Comparison of ENCODE assay signal across 14 cellular contexts in genomic region chr7:17772581-17773288, GRCh38.
DNase-seq lines count a peak whose midpoint lies in the region; ATAC-seq, FAIRE-seq and TF ChIP-seq lines count a peak whose summit lies in the region.
"Had no signal": no experiment of that assay in that cellular context is flagged by ENCODE, and none has a peak within 500 bp of the region (broad histone marks: within the 10 kb centered on the region; RNA-seq: fewer than 3 reads in every experiment).

No MANE protein-coding gene starts in this region.

- no peaks in the 10 kb centered on the region for H3K79me1 ChIP-seq in H9 (ENCODE audit: insufficient read depth, low read depth, low read length, poor library complexity, severe bottlenecking)

- H3K9me3 Mint-ChIP-seq in mesothelial cell of epicardium (no peaks in the 10 kb centered on the region), H9 (no peaks in the 10 kb centered on the region)
- H3K9me3 Mint-ChIP-seq: activated CD4-positive, alpha-beta T cell treated with anti-CD3 and anti-CD28 coated beads, Interleukin-2, amount 10 ng/mL, durations not matched to agents 24 days and 14 days had no signal

- H3K4me1 ChIP-seq in DND-41 (ENCODE audit: insufficient read depth, low read length) (peaks cover 13% of the 10 kb centered on the region; the same call in 1 of the 2 replicates), GM12878 (ENCODE audit: control insufficient read depth, insufficient read depth, low read length) (0 out of 2 replicates have a peak, but pooled peaks cover 3% of the 10 kb centered on the region), H9 (ENCODE audit: insufficient read depth, low read length) (peaks cover 7% of the 10 kb centered on the region; the same call in 1 of the 2 replicates), A673 (ENCODE audit: insufficient read depth, low read length, poor library complexity, severe bottlenecking) (no peaks in the 10 kb centered on the region)

- H3K4me2 ChIP-seq in DND-41 (ENCODE audit: insufficient read depth, low read length) (0 out of 2 replicates have a peak overlapping the region, but pooled peaks have one; percentile 8), GM12878 (ENCODE audit: control insufficient read depth, insufficient read depth) (no peak overlapping the region), H9 (ENCODE audit: insufficient read depth, insufficient read length, low read length) (no peak overlapping the region)

- DNase-seq in DND-41 (peak; percentile 51), GM12878 (ENCODE audit: low read depth, low spot score) (no peak), mesothelial cell of epicardium (ENCODE audit: low spot score in 2 of 2, unreplicated experiment in 2 of 2) (no peak), NCI-H226 (no peak), EL (no peak), H9 (no peak), A673 (ENCODE audit: low spot score) (no peak)
- DNase-seq: activated CD4-positive, alpha-beta T cell treated with anti-CD3 and anti-CD28 coated beads, Interleukin-2, amount 10 ng/mL, durations not matched to agents 24 days and 14 days; activated naive CD4-positive, alpha-beta T cell; cortex of kidney; NCI-H524 treated with DMSO at 0.1 percent for 48 hours; posterior cingulate gyrus had no signal

- no peak overlapping the region for H3K4ac ChIP-seq in H9 (ENCODE audit: low read depth, low read length)

- in situ Hi-C loops in GM12878 (cut with MboI) = loop anchor here (10.0 kb wide), 1 partner anchor 552 kb away; no protein-coding TSS in a partner anchor

- H2BK5ac ChIP-seq in H9 (ENCODE audit: insufficient read length, low read length) = no peak overlapping the region

- H3K27ac ChIP-seq in DND-41 (ENCODE audit: low read length) = no peak overlapping the region
- no peak overlapping the region for H3K27ac ChIP-seq in GM12878 (ENCODE audit: control insufficient read depth, insufficient read depth)
- H3K27ac ChIP-seq in H9 (ENCODE audit: insufficient read length, low read depth, low read length) = no peak overlapping the region
- no peak overlapping the region for H3K27ac ChIP-seq in A673 (ENCODE audit: low read depth, low read length, poor library complexity, severe bottlenecking)

- H4K5ac ChIP-seq in H9 (ENCODE audit: insufficient read length, low read depth, low read length) = no peak overlapping the region

- H2BK12ac ChIP-seq in H9 (ENCODE audit: insufficient read length, low read depth, low read length) = no peak overlapping the region

- no peaks in the 10 kb centered on the region for H3K27me3 Mint-ChIP-seq in mesothelial cell of epicardium (ENCODE audit: low read depth)
- H3K27me3 Mint-ChIP-seq in H9 (ENCODE audit: low read depth) = peaks cover 2% of the 10 kb centered on the region
- H3K27me3 Mint-ChIP-seq: activated CD4-positive, alpha-beta T cell treated with anti-CD3 and anti-CD28 coated beads, Interleukin-2, amount 10 ng/mL, durations not matched to agents 24 days and 14 days had no signal

- no peaks in the 10 kb centered on the region for H3K23me2 ChIP-seq in H9 (ENCODE audit: insufficient read length, low read depth, low read length, poor library complexity, severe bottlenecking)

- no peak for TF ChIP-seq POLR2A in GM12878 (IDR thresholded peaks at IDR 0.05; ENCODE audit: low read depth, low read length)

- H4K91ac ChIP-seq in H9 (ENCODE audit: insufficient read length, low read depth, low read length) = no peak overlapping the region

- H3K4me3 Mint-ChIP-seq in mesothelial cell of epicardium (no peak overlapping the region), H9 (no peak overlapping the region)
- H3K4me3 Mint-ChIP-seq: activated CD4-positive, alpha-beta T cell treated with anti-CD3 and anti-CD28 coated beads, Interleukin-2, amount 10 ng/mL, durations not matched to agents 24 days and 14 days had no signal

- H3K27me3 ChIP-seq in DND-41 (ENCODE audit: insufficient read depth, low read length, poor library complexity) = no peaks in the 10 kb centered on the region
- H3K27me3 ChIP-seq in GM12878 (replicated peaks in 1 of 2; ENCODE audit: control insufficient read depth in 2 of 2, insufficient read depth in 2 of 2, low read length in 1 of 2) = no peaks in the 10 kb centered on the region
- no peaks in the 10 kb centered on the region for H3K27me3 ChIP-seq in H9 (ENCODE audit: insufficient read depth, low read length)
- no peaks in the 10 kb centered on the region for H3K27me3 ChIP-seq in A673 (replicated peaks; ENCODE audit: insufficient read depth, low read depth, low read length, poor library complexity)

- POLR2A ChIA-PET in GM12878 (lab: Charles Lee) (interaction anchor here (0.5 to 0.8 kb wide), 2 partner anchors 41 to 496 kb away, joined by 3 read pairs; no protein-coding TSS in a partner anchor), A673 (lab: Charles Lee; ENCODE audit: low non-redundant PET) (no interaction called here)

- H3K14ac ChIP-seq in H9 (ENCODE audit: insufficient read depth, low read length) = no peak overlapping the region

- no peak for FAIRE-seq in GM12878 (lab: Jason Lieb, UNC)

- H2AK5ac ChIP-seq in H9 (ENCODE audit: insufficient read length, low read length) = no peak overlapping the region

- CTCF ChIA-PET in GM12878 (lab: Yijun Ruan, JAX) (interaction anchor here (0.6 to 5.4 kb wide), 19 partner anchors 20 to 790 kb away, joined by 3 to 193 read pairs (median 4); no protein-coding TSS in a partner anchor), A673 (lab: Charles Lee) (no interaction called here)

- RAD21 ChIA-PET in GM12878 (lab: Charles Lee; ENCODE audit: unreplicated experiment) = interaction anchor here (0.7 to 4.3 kb wide), 9 partner anchors 52 to 720 kb away, joined by 3 to 94 read pairs (median 3); no protein-coding TSS in a partner anchor

- H3K9ac ChIP-seq in DND-41 (ENCODE audit: low read depth, low read length) (no peak overlapping the region), GM12878 (ENCODE audit: control insufficient read depth, insufficient read depth, low read length) (no peak overlapping the region), H9 (ENCODE audit: extremely low read depth, insufficient read length, low read length) (no peak overlapping the region)

- H3T11ph ChIP-seq in H9 (ENCODE audit: low read length) = no peak overlapping the region

- SMC1A ChIA-PET in GM12878 (lab: Charles Lee; ENCODE audit: uncharacterized antibody, unreplicated experiment) = interaction anchor here (0.6 to 4.5 kb wide), 29 partner anchors 8 to 1442 kb away, joined by 3 to 63 read pairs (median 3); partner anchors contain the start of gene AHR

- H3K27ac Mint-ChIP-seq in mesothelial cell of epicardium = peak overlapping the region; percentile 17
- H3K27ac Mint-ChIP-seq in H9 = no peak overlapping the region
- H3K27ac Mint-ChIP-seq: activated CD4-positive, alpha-beta T cell treated with anti-CD3 and anti-CD28 coated beads, Interleukin-2, amount 10 ng/mL, durations not matched to agents 24 days and 14 days had no signal

- H3K4me3 ChIP-seq in DND-41 (ENCODE audit: low read depth in 1 of 2, low read length in 2 of 2) (no peak overlapping the region), GM12878 (no peak overlapping the region), A673 (ENCODE audit: low read depth, low read length, poor library complexity, severe bottlenecking) (no peak overlapping the region)
- H3K4me3 ChIP-seq: lung had no signal

- H3K23ac ChIP-seq in H9 (ENCODE audit: insufficient read length, low read depth, low read length) = no peak overlapping the region

- no peak overlapping the region for H2BK120ac ChIP-seq in H9 (ENCODE audit: low read depth, low read length, poor library complexity, severe bottlenecking)

- H3K36me3 Mint-ChIP-seq in mesothelial cell of epicardium (no peaks in the 10 kb centered on the region), H9 (ENCODE audit: insufficient read depth in 1 of 3, low read depth in 3 of 3) (no peaks in the 10 kb centered on the region)

- intact Hi-C loops in GM12878 (cut with micrococcal nuclease; ENCODE audit: unreplicated experiment) = no loop called here
- intact Hi-C loops in A673 (cut with micrococcal nuclease; ENCODE audit: unreplicated experiment) = loop anchor here (5.0 kb wide), 2 partner anchors 345 to 550 kb away; no protein-coding TSS in a partner anchor

- H3K18ac ChIP-seq in H9 (ENCODE audit: insufficient read length, low read depth, low read length) = no peak overlapping the region

- no peak overlapping the region for H4K8ac ChIP-seq in H9 (replicated peaks; ENCODE audit: insufficient read length, low read depth, low read length)

- H2BK15ac ChIP-seq in H9 (ENCODE audit: low read depth, low read length) = no peak overlapping the region

- H3K9me3 ChIP-seq in DND-41 (ENCODE audit: insufficient read depth, low read length, severe bottlenecking) = no peaks in the 10 kb centered on the region
- no peaks in the 10 kb centered on the region for H3K9me3 ChIP-seq in GM12878 (replicated peaks; ENCODE audit: control insufficient read depth, insufficient read depth, low read length)
- no peaks in the 10 kb centered on the region for H3K9me3 ChIP-seq in H9 (ENCODE audit: control insufficient read depth, low read depth, low read length)
- H3K9me3 ChIP-seq in A673 (ENCODE audit: low read depth, low read length, poor library complexity, severe bottlenecking) = no peaks in the 10 kb centered on the region

- H4K20me1 ChIP-seq in DND-41 (ENCODE audit: insufficient read depth, low read length) (no peaks in the 10 kb centered on the region), GM12878 (ENCODE audit: control insufficient read depth, insufficient read depth) (no peaks in the 10 kb centered on the region), H9 (ENCODE audit: control insufficient read depth, insufficient read depth, insufficient read length) (no peaks in the 10 kb centered on the region)

- ATAC-seq in DND-41 (ENCODE audit: insufficient read depth, low read depth) (peak; percentile 72), HG03442 (IDR thresholded peaks at IDR 0.05; ENCODE audit: unreplicated experiment) (peak; percentile 28), GM12878 (peak; percentile 53)

- H2BK20ac ChIP-seq in H9 (ENCODE audit: low read depth, low read length, poor library complexity, severe bottlenecking) = no peak overlapping the region

- BruUV-seq in GM12878 (replicated peaks; lab: Mats Ljungman, UMichigan) = no TSS peak
- BruUV-seq in A673 (replicated peaks; lab: Mats Ljungman, UMichigan) = no TSS peak

- H3K4me1 Mint-ChIP-seq in mesothelial cell of epicardium (peaks cover 28% of the 10 kb centered on the region), H9 (peaks cover 22 to 30% of the 10 kb centered on the region in 2 experiments)

- H3K36me3 ChIP-seq in DND-41 (ENCODE audit: insufficient read depth, low read length) (no peaks in the 10 kb centered on the region), GM12878 (ENCODE audit: control insufficient read depth in 2 of 2, insufficient read depth in 2 of 2, low read length in 1 of 2) (no peaks in the 10 kb centered on the region), A673 (ENCODE audit: insufficient read depth, low read length, poor library complexity, severe bottlenecking) (no peaks in the 10 kb centered on the region)

- no peak for TF ChIP-seq RAD21 in GM12878 (IDR thresholded peaks at IDR 0.05; ENCODE audit: insufficient read depth, low read depth, low read length)

- H3K79me2 ChIP-seq in DND-41 (ENCODE audit: insufficient read depth, low read length) (no peaks in the 10 kb centered on the region), GM12878 (ENCODE audit: control insufficient read depth, insufficient read depth, low read length) (no peaks in the 10 kb centered on the region), H9 (ENCODE audit: insufficient read depth, low read length) (no peaks in the 10 kb centered on the region)

- no peak overlapping the region for H3K56ac ChIP-seq in H9 (ENCODE audit: insufficient read length, low read depth, low read length)

- TF ChIP-seq CTCF in DND-41 (IDR thresholded peaks at IDR 0.05; ENCODE audit: borderline replicate concordance, extremely low read depth, low read length, poor library complexity, severe bottlenecking) (no peak), GM12878 (IDR thresholded peaks at IDR 0.05 in 2 of 3, conservative IDR thresholded peaks at IDR 0.05 in 1 of 3; ENCODE audit: control insufficient read depth in 2 of 3, extremely low read depth in 1 of 3, insufficient read depth in 1 of 3, low read depth in 3 of 3, low read length in 3 of 3) (no peak), mesothelial cell of epicardium (IDR thresholded peaks at IDR 0.05; ENCODE audit: unreplicated experiment) (no peak), H9 (conservative IDR thresholded peaks at IDR 0.05) (no peak), A673 (conservative IDR thresholded peaks at IDR 0.05; ENCODE audit: low read depth, low read length) (no peak)

- H2AFZ ChIP-seq in DND-41 (ENCODE audit: low read depth, low read length) = no peak overlapping the region
- no peak overlapping the region for H2AFZ ChIP-seq in GM12878 (ENCODE audit: control insufficient read depth, low read depth, low read length)
- no peak overlapping the region for H2AFZ ChIP-seq in H9 (ENCODE audit: low read length)

- no peak for TF ChIP-seq EP300 in GM12878 (IDR thresholded peaks at IDR 0.05; ENCODE audit: borderline replicate concordance in 1 of 2, control insufficient read depth in 1 of 2, low read depth in 2 of 2, low read length in 2 of 2)

- 48% methylated on average over 4 of the region's 4 CpGs for whole genome bisulfite sequencing in GM12878 (ENCODE audit: insufficient coverage, insufficient replicate concordance, low lambda C conversion rate, missing lambda C conversion rate)
- WGBS in H9 (ENCODE audit: extremely low coverage, insufficient read length, low lambda C conversion rate) = no CpG with 5 or more reads among the region's 4 CpGs
